33 cellular contexts compared by ENCODE assay signal in genomic region chr15:53310709-53311108, GRCh38.
"Had no signal": no experiment of that assay in that cellular context is flagged by ENCODE, and none has a peak within 500 bp of the region (broad histone marks: within the 10 kb centered on the region; RNA-seq: fewer than 3 reads in every experiment).

No MANE protein-coding gene starts in this region.

- H3K4me1 ChIP-seq: adrenal gland, ascending aorta, breast epithelium had no signal

- ATAC-seq: activated naive CD4-positive, alpha-beta T cell treated with anti-CD3 and anti-CD28 coated beads, Interleukin-2, amount 50 U/mL, for 72 hours; activated naive CD8-positive, alpha-beta T cell treated with anti-CD3 and anti-CD28 coated beads, Interleukin-2, amount 50 U/mL, for 24 hours; activated T-cell treated with anti-CD3 and anti-CD28 coated beads, Interleukin-2, amount 50 U/mL, for 4 hours; activated T-cell treated with anti-CD3 and anti-CD28 coated beads, Interleukin-2, amount 50 U/mL, for 72 hours; activated T-helper 17 cell treated with anti-CD3 and anti-CD28 coated beads, Interleukin-2, amount 50 U/mL, for 72 hours; body of pancreas had no signal

- H3K9me3 ChIP-seq: adrenal gland, ascending aorta, body of pancreas, breast epithelium had no signal

- H3K27ac ChIP-seq: adrenal gland, ascending aorta, body of pancreas, brain microvascular endothelial cell, breast epithelium, cardiac muscle cell had no signal

- H3K4me3 ChIP-seq: adrenal gland, ascending aorta, body of pancreas, breast epithelium, cardiac muscle cell had no signal

- DNase-seq: activated effector memory CD4-positive, alpha-beta T cell treated with anti-CD3 and anti-CD28 coated beads, Interleukin-2, amount 50 U/mL, for 16 hours; activated effector memory CD4-positive, alpha-beta T cell treated with Interleukin-2 at 50 U/mL for 16 hours; activated gamma-delta T cell; activated gamma-delta T cell treated with Interleukin-2 at 50 U/mL for 16 hours; activated naive CD4-positive, alpha-beta T cell; activated naive CD4-positive, alpha-beta T cell treated with anti-CD3 and anti-CD28 coated beads for 36 hours; activated naive CD4-positive, alpha-beta T cell treated with anti-CD3 and anti-CD28 coated beads, Interleukin-2, amount 10 ng/mL, durations not matched to agents 7 days and 5 days; activated naive CD4-positive, alpha-beta T cell treated with anti-CD3 and anti-CD28 coated beads, Interleukin-2, amount 50 U/mL, for 16 hours; activated naive CD4-positive, alpha-beta T cell treated with Interleukin-2 at 50 U/mL for 16 hours; activated naive CD8-positive, alpha-beta T cell treated with anti-CD3 and anti-CD28 coated beads for 36 hours; activated naive CD8-positive, alpha-beta T cell treated with anti-CD3 and anti-CD28 coated beads, Interleukin-2, amount 10 ng/mL, durations not matched to agents 7 days and 5 days; activated naive CD8-positive, alpha-beta T cell treated with anti-CD3 and anti-CD28 coated beads, Interleukin-2, amount 50 U/mL, for 24 hours; activated T-cell treated with anti-CD3 and anti-CD28 coated beads, Interleukin-2, amount 50 U/mL, for 24 hours; activated T-cell treated with anti-CD3 and anti-CD28 coated beads, Interleukin-2, amount 50 U/mL, for 4 hours; activated T-cell treated with anti-CD3 and anti-CD28 coated beads, Interleukin-2, amount 50 U/mL, for 48 hours; activated T-cell treated with anti-CD3 and anti-CD28 coated beads, Interleukin-2, amount 50 U/mL, for 72 hours; adrenal gland; amniotic stem cell; amygdala; anterior cingulate cortex; aorta; body of pancreas; brain microvascular endothelial cell; caudate nucleus; central memory CD4-positive, alpha-beta T cell; cerebellar nuclear complex had no signal

- H3K27me3 ChIP-seq: adrenal gland, ascending aorta, body of pancreas, brain microvascular endothelial cell, breast epithelium had no signal

- FAIRE-seq: astrocyte, bronchial epithelial cell had no signal

- H3K36me3 ChIP-seq: adrenal gland, ascending aorta, brain microvascular endothelial cell, breast epithelium, cardiac muscle cell had no signal
